ENCODE assay signal across 19 cellular contexts in the genomic region with DNA sequence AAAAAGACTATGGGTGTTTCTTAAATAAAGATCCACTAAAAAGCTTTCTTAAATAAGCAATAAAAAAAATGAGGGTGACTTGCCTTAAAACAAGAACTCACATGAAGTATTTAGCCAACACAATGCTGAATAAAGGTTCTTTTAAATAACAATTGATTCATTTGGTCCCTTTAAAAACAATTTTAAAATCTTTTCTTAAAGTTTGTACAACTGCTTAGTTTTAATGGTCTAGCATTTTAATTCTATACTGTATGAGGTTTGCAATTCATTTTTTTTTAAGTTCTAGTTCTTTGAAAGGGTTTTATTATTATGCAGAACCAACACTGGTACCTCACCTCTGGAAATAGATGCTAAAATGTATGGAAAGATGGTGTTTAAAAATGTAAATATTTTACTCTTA.
"Had no signal": no experiment of that assay in that cellular context is flagged by ENCODE, and none has a peak within 500 bp of the region (broad histone marks: within the 10 kb centered on the region; RNA-seq: fewer than 3 reads in every experiment).

No MANE protein-coding gene starts in this region.

- H3K36me3 ChIP-seq: esophagus squamous epithelium, gastrocnemius medialis, heart left ventricle, left lung, lower lobe of right lung had no signal

- H3K27me3 ChIP-seq: dorsolateral prefrontal cortex, esophagus squamous epithelium, gastrocnemius medialis, heart left ventricle, left lung had no signal

- ATAC-seq: esophagus mucosa, gastrocnemius medialis, heart left ventricle, left cardiac atrium, left lung, left ventricle myocardium superior, lower lobe of right lung had no signal

- H3K27me3 Mint-ChIP-seq: memory B cell had no signal

- H3K27ac Mint-ChIP-seq: memory B cell had no signal

- H3K4me3 Mint-ChIP-seq: memory B cell had no signal

- H3K9me3 ChIP-seq: esophagus squamous epithelium, gastrocnemius medialis, heart left ventricle, lower lobe of right lung had no signal

- H3K4me1 ChIP-seq: esophagus squamous epithelium, gastrocnemius medialis, heart left ventricle, left lung, lower lobe of right lung had no signal

- H3K4me1 Mint-ChIP-seq: memory B cell had no signal

- H3K9me3 Mint-ChIP-seq: memory B cell had no signal

- H3K27ac ChIP-seq: coronary artery, epithelial cell of prostate, esophagus squamous epithelium, gastrocnemius medialis, heart left ventricle, left lung, lower lobe of right lung had no signal

- H3K36me3 Mint-ChIP-seq: memory B cell had no signal

- DNase-seq: dermis blood vessel endothelial cell; dorsolateral prefrontal cortex; effector CD4-positive, alpha-beta T cell; effector memory CD4-positive, alpha-beta T cell; erythroblast; esophagus squamous epithelium; foreskin fibroblast; foreskin melanocyte; gastrocnemius medialis; heart left ventricle; left cardiac atrium; left ventricle myocardium superior; lower lobe of right lung; mesendoderm had no signal

- H3K4me3 ChIP-seq: coronary artery, dorsolateral prefrontal cortex, esophagus squamous epithelium, gastrocnemius medialis, heart left ventricle, left lung, lower lobe of right lung had no signal
